ENCODE assay signal across 11 cellular contexts in genomic region chr1:168138134-168138533, GRCh38. TPM values are rescaled to one million over a fixed set of nuclear protein-coding genes. Genes with fewer than 3 reads are reported as not detected.
DNase-seq lines count a peak whose midpoint lies in the region; TF ChIP-seq lines count a peak whose summit lies in the region.
"Had no signal": no experiment of that assay in that cellular context is flagged by ENCODE, and none has a peak within 500 bp of the region (broad histone marks: within the 10 kb centered on the region; RNA-seq: fewer than 3 reads in every experiment).

No MANE protein-coding gene starts in this region.

- DNase-seq in EL (peak; percentile 17), NCI-H524 treated with DMSO at 0.1 percent for 48 hours (lab: John Stamatoyannopoulos, UW) (peak; percentile 33), esophagus squamous epithelium (lab: John Stamatoyannopoulos, UW) (no peak), NCI-H187 treated with DMSO at 0.1 percent for 48 hours (lab: John Stamatoyannopoulos, UW) (no peak), NCI-H2081 treated with DMSO at 0.1 percent for 48 hours (lab: John Stamatoyannopoulos, UW) (no peak), GM03348 (ENCODE audit: low spot score) (no peak)
- DNase-seq: DND-41; effector memory CD4-positive, alpha-beta T cell; NCI-H345 had no signal

- 49 to 60% methylated on average over 5 of the region's 5 CpGs for WGBS in esophagus squamous epithelium, 2 donors

- no peak overlapping the region for H3K9ac ChIP-seq in rectal smooth muscle tissue (ENCODE audit: low read length)
- H3K9ac ChIP-seq: KMS-11 had no signal

- H3K4me1 ChIP-seq in esophagus squamous epithelium (peaks cover 12 to 38% (median 13%) of the 10 kb centered on the region in 3 donors), rectal smooth muscle tissue (ENCODE audit: control insufficient read depth, insufficient read depth, low read length) (peaks cover 3% of the 10 kb centered on the region)

- H3K27ac ChIP-seq in esophagus squamous epithelium (peak overlapping the region in 3 of 4 donors; percentile 84 to 90 (median 88)), rectal smooth muscle tissue (ENCODE audit: low read depth, low read length) (peak overlapping the region; percentile 91)
- H3K27ac ChIP-seq: KMS-11 had no signal

- H3K27me3 ChIP-seq in esophagus squamous epithelium (peaks cover 0 to 7% (median 0%) of the 10 kb centered on the region in 4 donors), rectal smooth muscle tissue (ENCODE audit: control insufficient read depth, insufficient read depth, low read length) (no peaks in the 10 kb centered on the region)

- no peaks in the 10 kb centered on the region for H3K36me3 ChIP-seq in esophagus squamous epithelium
- H3K36me3 ChIP-seq in rectal smooth muscle tissue (ENCODE audit: control insufficient read depth, insufficient read depth, low read length), result no peaks in the 10 kb centered on the region

- intact Hi-C loops in esophagus squamous epithelium (cut with DNase I), result no loop called here

- no peak for TF ChIP-seq CTCF in esophagus squamous epithelium (IDR thresholded peaks at IDR 0.05)

- H3K4me3 ChIP-seq in esophagus squamous epithelium (no peak overlapping the region), rectal smooth muscle tissue (ENCODE audit: low read length) (no peak overlapping the region)

- no peaks in the 10 kb centered on the region for H3K9me3 ChIP-seq in esophagus squamous epithelium

- no peak for TF ChIP-seq POLR2A in esophagus squamous epithelium (IDR thresholded peaks at IDR 0.05)

RNA-seq across cellular contexts. Expression of gene GPR161, which starts 1.4 kb away (rescaled TPM):
- 10 to 100 TPM in 1 of 4 donors, 1 to 10 TPM in 3; 1.7 to 12.2 (median 3.9) TPM for total RNA-seq in esophagus squamous epithelium

RNA-seq across cellular contexts. Expression of gene TIPRL, which starts 40.6 kb away (rescaled TPM):
- 10 to 100 TPM; 14.5 to 45.1 (median 23.7) TPM for total RNA-seq in esophagus squamous epithelium

Comparison
In these comparisons a context has a peak if more than half of its experiments do, and no peak if none do; other contexts are left out.
1. DNase-seq: peak in EL (single experiment) and NCI-H524 treated with DMSO at 0.1 percent for 48 hours (single experiment); none in esophagus squamous epithelium (single experiment), NCI-H187 treated with DMSO at 0.1 percent for 48 hours (single experiment), NCI-H2081 treated with DMSO at 0.1 percent for 48 hours (single experiment) and GM03348 (single experiment).